8 cellular contexts compared by ENCODE assay signal in genomic region chr11:125165111-125165663, GRCh38. TPM values are rescaled to one million over a fixed set of nuclear protein-coding genes. Genes with fewer than 3 reads are reported as not detected.
A peak's percentile ranks its signal among the peaks of the same experiment; 100 is the strongest.
DNase-seq lines count a peak whose midpoint lies in the region; ATAC-seq and TF ChIP-seq lines count a peak whose summit lies in the region.

No MANE protein-coding gene starts in this region.

- H3K4me3 ChIP-seq in SJCRH30: peak overlapping the region; percentile 95
- H3K4me3 ChIP-seq in mesodermal cell (ENCODE audit: extremely low read depth, insufficient read depth, low read length, poor library complexity, severe bottlenecking): peak overlapping the region; percentile 62
- H3K4me3 ChIP-seq in upper lobe of left lung: peak overlapping the region; percentile 48 to 61 (median 56)

- H3K36me3 ChIP-seq in SJCRH30: no peaks in the 10 kb centered on the region
- H3K36me3 ChIP-seq in mesodermal cell (ENCODE audit: control insufficient read depth, insufficient read depth, low read length): no peaks in the 10 kb centered on the region
- H3K36me3 ChIP-seq in upper lobe of left lung: no peaks in the 10 kb centered on the region

- H3K27ac ChIP-seq in SJCRH30: peak overlapping the region; percentile 74
- H3K27ac ChIP-seq in mesodermal cell (ENCODE audit: low read depth, low read length, severe bottlenecking): no peak overlapping the region
- H3K27ac ChIP-seq in upper lobe of left lung: peak overlapping the region; percentile 80 to 88 (median 86)

- no peak for TF ChIP-seq CTCF in upper lobe of left lung (IDR thresholded peaks at IDR 0.05)

- H3K4me1 ChIP-seq in SJCRH30: peaks cover 29% of the 10 kb centered on the region
- peaks cover 43% of the 10 kb centered on the region for H3K4me1 ChIP-seq in mesodermal cell (ENCODE audit: control insufficient read depth, insufficient read depth, low read length, poor library complexity, severe bottlenecking)
- H3K4me1 ChIP-seq in upper lobe of left lung: peaks cover 18 to 29% (median 24%) of the 10 kb centered on the region in 4 donors

- WGBS in mesodermal cell (ENCODE audit: insufficient coverage in 2 of 2), 2 experiments: 0% methylated on average over 40 to 62 of the region's 67 CpGs
- WGBS in upper lobe of left lung, 2 donors: 0 to 1% methylated on average over 29 to 33 of the region's 67 CpGs

- no peaks in the 10 kb centered on the region for H3K27me3 ChIP-seq in SJCRH30
- H3K27me3 ChIP-seq in upper lobe of left lung: peaks cover 0 to 24% (median 15%) of the 10 kb centered on the region in 4 donors

- no peak for TF ChIP-seq EP300 in upper lobe of left lung (IDR thresholded peaks at IDR 0.05)

- DNase-seq in AG08395 (ENCODE audit: low spot score): peak; percentile 24
- DNase-seq in SJCRH30: peak; percentile 24 to 32
- peak; percentile 67 for DNase-seq in ecto neural progenitor cell (ENCODE audit: low spot score)
- DNase-seq in upper lobe of left lung: peak in 1 of 2 donors; percentile 89
- DNase-seq in Kasumi-1 (lab: John Stamatoyannopoulos, UW): no peak
- no peak for DNase-seq in A172 (ENCODE audit: low spot score)

- no peak for TF ChIP-seq POLR2A in upper lobe of left lung (IDR thresholded peaks at IDR 0.05)

- ATAC-seq in GM18868 (IDR thresholded peaks at IDR 0.05; ENCODE audit: unreplicated experiment): peak; percentile 26
- peak in 1 of 2 donors; percentile 43 for ATAC-seq in upper lobe of left lung (ENCODE audit: low FRiP score in 2 of 2)

- H3K9me3 ChIP-seq in SJCRH30 (replicated peaks) (no peaks in the 10 kb centered on the region), mesodermal cell (ENCODE audit: control insufficient read depth, low read length) (no peaks in the 10 kb centered on the region), upper lobe of left lung (no peaks in the 10 kb centered on the region)

RNA-seq across cellular contexts. Expression of gene PKNOX2, which starts 0.6 kb away (rescaled TPM):
- total RNA-seq in SJCRH30 (2014; rRNA removed; shearing (Covaris generic)): 13.1 and 15.1 TPM in 2 replicates
- 10.9 TPM for polyA plus RNA-seq in mesodermal cell (2013, experiment 1 of 2)
- polyA plus RNA-seq in mesodermal cell (2013, experiment 2 of 2): 10.0 TPM
- 10 to 100 TPM in 2 of 6 donors, 1 to 10 TPM in 4; 2.9 to 15.5 (median 8.4) TPM for total RNA-seq in upper lobe of left lung
- 0.12 TPM in 1 of 2 replicates, not detected in the other for total RNA-seq in A172 (2014; rRNA removed; shearing (Covaris generic))

RNA-seq across cellular contexts. Expression of gene TMEM218, which starts 53.8 kb away (rescaled TPM):
- total RNA-seq in SJCRH30 (2014; rRNA removed; shearing (Covaris generic)): 19.1 and 22.0 TPM in 2 replicates
- polyA plus RNA-seq in mesodermal cell (2013, experiment 1 of 2): 24.4 TPM
- polyA plus RNA-seq in mesodermal cell (2013, experiment 2 of 2): 19.8 TPM
- total RNA-seq in upper lobe of left lung: 10 to 100 TPM; 11.1 to 25.1 (median 17.3) TPM
- 25.8 and 30.8 TPM in 2 replicates for total RNA-seq in A172 (2014; rRNA removed; shearing (Covaris generic))

Comparison
In these comparisons a context has a peak if more than half of its experiments do, and no peak if none do; other contexts are left out.
1. DNase-seq: peak in AG08395 (single experiment), SJCRH30 (2 of 2) and ecto neural progenitor cell (single experiment); none in Kasumi-1 (0 of 2) and A172 (single experiment).
2. Peak in every context shown above with its lines, with median percentiles within 50 percentile points of each other: H3K4me3 ChIP-seq.